In the genomic region with DNA sequence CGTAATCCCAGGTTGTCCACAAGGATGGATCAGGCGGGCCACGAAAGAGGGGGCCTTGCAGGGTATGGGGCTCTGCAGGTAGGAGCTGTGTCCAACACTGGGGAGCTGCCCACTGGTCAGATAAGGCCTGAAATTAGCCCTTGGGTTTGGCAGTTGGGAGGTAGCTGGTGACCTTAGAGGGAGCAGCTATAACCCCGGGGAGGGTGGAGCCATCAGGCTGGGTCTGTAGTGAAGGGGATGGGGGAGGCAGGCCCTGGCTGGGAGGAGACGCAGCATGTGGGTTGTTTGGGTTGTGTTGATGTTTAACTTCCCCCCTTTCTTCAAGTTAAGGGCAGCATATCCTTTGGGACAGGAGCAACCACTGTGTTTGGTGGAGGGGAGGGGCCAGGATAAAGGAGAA, we compare ENCODE assay signal across 20 cellular contexts. TPM values are rescaled to one million over a fixed set of nuclear protein-coding genes. Genes with fewer than 3 reads are reported as not detected.
A peak's percentile ranks its signal among the peaks of the same experiment; 100 is the strongest.
DNase-seq lines count a peak whose midpoint lies in the region; ATAC-seq, FAIRE-seq and TF ChIP-seq lines count a peak whose summit lies in the region.
"Had no signal": no experiment of that assay in that cellular context is flagged by ENCODE, and none has a peak within 500 bp of the region (broad histone marks: within the 10 kb centered on the region; RNA-seq: fewer than 3 reads in every experiment).

No MANE protein-coding gene starts in this region.

- CTCF ChIA-PET in A549 (lab: Yijun Ruan, JAX): interaction anchor here (0.6 to 5.7 kb wide), 9 partner anchors 9 to 442 kb away, joined by 3 to 64 read pairs (median 9); no protein-coding TSS in a partner anchor
- CTCF ChIA-PET in CD4-positive, alpha-beta T cell (lab: Charles Lee): no interaction called here

- ATAC-seq in A549: peak; percentile 2 to 19; a peak in 3 of 6 replicates
- ATAC-seq in CD4-positive, alpha-beta T cell (ENCODE audit: poor library complexity): no peak
- no peak for ATAC-seq in natural killer cell
- no peak for ATAC-seq in GM18868 (IDR thresholded peaks at IDR 0.05; ENCODE audit: unreplicated experiment)
- ATAC-seq: left lung, mucosa of descending colon, pancreas had no signal

- peaks cover 96% of the 10 kb centered on the region for H3K36me3 Mint-ChIP-seq in CD4-positive, alpha-beta T cell (ENCODE audit: low read depth)
- H3K36me3 Mint-ChIP-seq in natural killer cell (peaks cover 8% of the 10 kb centered on the region), osteocyte (ENCODE audit: unreplicated experiment) (peaks cover 29% of the 10 kb centered on the region)

- POLR2A ChIA-PET in A549 (lab: Yijun Ruan, JAX): interaction anchor here (0.9 kb wide), 1 partner anchor 41 kb away, joined by 3 read pairs; no protein-coding TSS in a partner anchor
- POLR2A ChIA-PET in CD4-positive, alpha-beta T cell (lab: Charles Lee): interaction anchor here (0.9 to 2.4 kb wide), 2 partner anchors 9 to 17 kb away, joined by 3 to 17 read pairs; no protein-coding TSS in a partner anchor

- H3K9me3 ChIP-seq in A549 (no peaks in the 10 kb centered on the region), WERI-Rb-1 (ENCODE audit: severe bottlenecking) (no peaks in the 10 kb centered on the region)
- H3K9me3 ChIP-seq in CD4-positive, alpha-beta T cell (ENCODE audit: control insufficient read depth, low read length): no peaks in the 10 kb centered on the region
- H3K9me3 ChIP-seq: left lung, mucosa of descending colon, pancreas had no signal

- H3K36me3 ChIP-seq in WERI-Rb-1: peaks cover 93% of the 10 kb centered on the region

- peaks cover 16% of the 10 kb centered on the region for H3K4me1 ChIP-seq in A549

- H3K4me3 Mint-ChIP-seq in CD4-positive, alpha-beta T cell: no peak overlapping the region
- peak overlapping the region; percentile 47 for H3K4me3 Mint-ChIP-seq in natural killer cell
- no peak overlapping the region for H3K4me3 Mint-ChIP-seq in osteocyte (ENCODE audit: unreplicated experiment)

- TF ChIP-seq CTCF in A549 (IDR thresholded peaks at IDR 0.05): no peak
- no peak for TF ChIP-seq CTCF in CD4-positive, alpha-beta T cell (IDR thresholded peaks at IDR 0.05)
- TF ChIP-seq CTCF in WERI-Rb-1 (IDR thresholded peaks at IDR 0.05; ENCODE audit: low read depth, low read length): no peak
- no peak for TF ChIP-seq CTCF in natural killer cell (IDR thresholded peaks at IDR 0.05)
- no peak for TF ChIP-seq CTCF in osteocyte (IDR thresholded peaks at IDR 0.05)

- TF ChIP-seq EP300 in A549 (IDR thresholded peaks at IDR 0.05): no peak

- no peak overlapping the region for H3K4me2 ChIP-seq in A549
- H3K4me2 ChIP-seq: KMS-11 had no signal

- no peak overlapping the region for H3K4me3 ChIP-seq in A549
- H3K4me3 ChIP-seq in WERI-Rb-1 (ENCODE audit: low read depth, low read length): no peak overlapping the region
- H3K4me3 ChIP-seq: cardiac muscle cell, left lung, mucosa of descending colon, pancreas had no signal

- no peaks in the 10 kb centered on the region for H3K27me3 ChIP-seq in CD4-positive, alpha-beta T cell (ENCODE audit: control insufficient read depth, insufficient read depth, low read length)
- H3K27me3 ChIP-seq in WERI-Rb-1 (ENCODE audit: insufficient read depth, low read depth, severe bottlenecking): no peaks in the 10 kb centered on the region
- H3K27me3 ChIP-seq: cardiac muscle cell, left lung, pancreas had no signal

- intact Hi-C loops in CD4-positive, alpha-beta T cell (cut with DNase I, micrococcal nuclease): no loop called here
- intact Hi-C loops in natural killer cell (cut with micrococcal nuclease): no loop called here

- no peaks in the 10 kb centered on the region for H3K27me3 Mint-ChIP-seq in CD4-positive, alpha-beta T cell
- no peaks in the 10 kb centered on the region for H3K27me3 Mint-ChIP-seq in natural killer cell (ENCODE audit: low read depth in 2 of 2)
- no peaks in the 10 kb centered on the region for H3K27me3 Mint-ChIP-seq in osteocyte (ENCODE audit: unreplicated experiment)

- H3K27ac ChIP-seq in A549 (no peak overlapping the region), WERI-Rb-1 (peak overlapping the region; percentile 63)
- no peak overlapping the region for H3K27ac ChIP-seq in CD4-positive, alpha-beta T cell (ENCODE audit: low read depth, low read length)
- H3K27ac ChIP-seq: cardiac muscle cell, KMS-11, left lung, pancreas had no signal

- H3K27ac Mint-ChIP-seq in CD4-positive, alpha-beta T cell: peak overlapping the region; percentile 50
- H3K27ac Mint-ChIP-seq in natural killer cell (peak overlapping the region; percentile 73), osteocyte (ENCODE audit: unreplicated experiment) (no peak overlapping the region)

- peaks cover 50% of the 10 kb centered on the region for H3K4me1 Mint-ChIP-seq in CD4-positive, alpha-beta T cell (ENCODE audit: low read depth)
- H3K4me1 Mint-ChIP-seq in natural killer cell (peaks cover 60 to 72% of the 10 kb centered on the region in 2 donors), osteocyte (ENCODE audit: unreplicated experiment) (peaks cover 21% of the 10 kb centered on the region)

- no peak for TF ChIP-seq RAD21 in A549 (conservative IDR thresholded peaks at IDR 0.05 in 1 of 2, IDR thresholded peaks at IDR 0.05 in 1 of 2)

- TF ChIP-seq POLR2A in A549 (IDR thresholded peaks at IDR 0.05; ENCODE audit: low read length): no peak

- 73% methylated on average over 5 of the region's 5 CpGs for WGBS in A549 (ENCODE audit: missing lambda C conversion rate)

- H3K9me3 Mint-ChIP-seq in CD4-positive, alpha-beta T cell: no peaks in the 10 kb centered on the region
- H3K9me3 Mint-ChIP-seq in natural killer cell: no peaks in the 10 kb centered on the region
- no peaks in the 10 kb centered on the region for H3K9me3 Mint-ChIP-seq in osteocyte (ENCODE audit: unreplicated experiment)

- DNase-seq in A549 (ENCODE audit: low read depth in 1 of 2, low spot score in 1 of 2) (no peak), WERI-Rb-1 (no peak), natural killer cell (no peak), foreskin melanocyte (no peak), osteocyte (ENCODE audit: extremely low spot score, unreplicated experiment) (no peak), AG20443 (ENCODE audit: low spot score) (no peak)
- no peak for DNase-seq in CD4-positive, alpha-beta T cell
- DNase-seq: activated CD4-positive, CD25-positive, alpha-beta regulatory T cell treated with anti-CD3 and anti-CD28 coated beads, Interleukin-2, amount 50 U/mL, for 72 hours; amniotic stem cell; left lung; mucosa of descending colon; NCI-H1105 treated with DMSO at 0.1 percent for 48 hours; NCI-H2107; NCI-H69; pancreas; SHP77 treated with DMSO at 0.1 percent for 48 hours had no signal

- FAIRE-seq in A549 (lab: Jason Lieb, UNC): no peak
- FAIRE-seq: GM12892, pancreas had no signal

TF ChIP-seq in A549, 52 proteins besides CTCF, POLR2A, EP300 and RAD21:
- no peak for TF ChIP-seq RARB (CRISPR knock-in tag; IDR thresholded peaks at IDR 0.05)
- TF ChIP-seq CEBPB (IDR thresholded peaks at IDR 0.05): no peak
- TF ChIP-seq EHMT2 (IDR thresholded peaks at IDR 0.05; ENCODE audit: low read depth): no peak
- no peak for TF ChIP-seq FOSL2 (IDR thresholded peaks at IDR 0.05)
- TF ChIP-seq FOSL2 (CRISPR knock-in tag; IDR thresholded peaks at IDR 0.05): no peak

RNA-seq across cellular contexts. Expression of gene MLLT6, which starts 5.9 kb away (rescaled TPM):
- polyA plus RNA-seq in A549 (2011; rRNA removed) (24.2 and 28.9 TPM in 2 replicates), A549 (2017; fragmentation: RNase III; extraction: RNeasy Plus Mini Kit Qiagen cat#74134 plus additional on column Dnase treatment) (24.6 to 29.9 TPM (median 28.3 TPM) in 3 replicates)
- polyA plus RNA-seq in A549 (2012; cell fraction: cytosol; rRNA removed): 25.0 and 29.5 TPM in 2 replicates
- 62.5 and 83.6 TPM in 2 replicates for polyA plus RNA-seq in A549 (2012; cell fraction: nucleus; rRNA removed)
- 37.2 and 41.1 TPM in 2 replicates for polyA minus RNA-seq in A549 (2011; rRNA and poly(A)+ RNA removed)
- 100 to 1,000 TPM; 321 to 324 TPM for total RNA-seq in CD4-positive, alpha-beta T cell
- total RNA-seq in natural killer cell (100 to 1,000 TPM; 478 to 578 (median 485) TPM), osteocyte (96.1 and 107 TPM in 2 replicates)

RNA-seq across cellular contexts. Expression of gene CISD3, which starts 19.2 kb away (rescaled TPM):
- polyA plus RNA-seq in A549 (2011; rRNA removed) (24.5 and 32.6 TPM in 2 replicates), A549 (2017; fragmentation: RNase III; extraction: RNeasy Plus Mini Kit Qiagen cat#74134 plus additional on column Dnase treatment) (33.0 to 35.4 TPM (median 34.3 TPM) in 3 replicates)
- polyA plus RNA-seq in A549 (2012; cell fraction: cytosol; rRNA removed): 41.3 and 55.7 TPM in 2 replicates
- 21.1 and 28.7 TPM in 2 replicates for polyA plus RNA-seq in A549 (2012; cell fraction: nucleus; rRNA removed)
- 12.7 and 18.5 TPM in 2 replicates for polyA minus RNA-seq in A549 (2011; rRNA and poly(A)+ RNA removed)
- 1 to 10 TPM; 4.7 to 5.7 TPM for total RNA-seq in CD4-positive, alpha-beta T cell
- total RNA-seq in natural killer cell (10 to 100 TPM; 32.6 to 37.4 (median 33.9) TPM), osteocyte (15.0 and 16.7 TPM in 2 replicates)

RNA-seq across cellular contexts. Expression of gene EPOP, which starts 36.2 kb away (rescaled TPM):
- polyA plus RNA-seq in A549 (2011; rRNA removed): 4.6 and 5.1 TPM in 2 replicates
- 6.0 and 8.6 TPM in 2 replicates for polyA plus RNA-seq in A549 (2012; cell fraction: cytosol; rRNA removed)
- 5.4 and 6.3 TPM in 2 replicates for polyA plus RNA-seq in A549 (2012; cell fraction: nucleus; rRNA removed)
- polyA plus RNA-seq in A549 (2017; fragmentation: RNase III; extraction: RNeasy Plus Mini Kit Qiagen cat#74134 plus additional on column Dnase treatment): 11.2 to 12.3 TPM (median 12.1 TPM) in 3 replicates
- polyA minus RNA-seq in A549 (2011; rRNA and poly(A)+ RNA removed): 4.1 and 4.2 TPM in 2 replicates
- total RNA-seq in CD4-positive, alpha-beta T cell: under 1 TPM; 0.16 to 0.34 TPM
- total RNA-seq in natural killer cell: 1 to 10 TPM in 2 of 3 donors, under 1 TPM in 1; 0.66 to 1.9 (median 1.1) TPM
- 1.0 TPM in 2 replicates for total RNA-seq in osteocyte

RNA-seq across cellular contexts. Expression of gene PCGF2, which starts 37.2 kb away (rescaled TPM):
- polyA plus RNA-seq in A549 (2011; rRNA removed) (19.9 and 21.2 TPM in 2 replicates), A549 (2017; fragmentation: RNase III; extraction: RNeasy Plus Mini Kit Qiagen cat#74134 plus additional on column Dnase treatment) (33.9 to 43.6 TPM (median 42.5 TPM) in 3 replicates)
- polyA plus RNA-seq in A549 (2012; cell fraction: cytosol; rRNA removed): 44.9 and 56.9 TPM in 2 replicates
- polyA plus RNA-seq in A549 (2012; cell fraction: nucleus; rRNA removed): 70.5 and 88.3 TPM in 2 replicates
- 30.6 and 31.4 TPM in 2 replicates for polyA minus RNA-seq in A549 (2011; rRNA and poly(A)+ RNA removed)
- not detected for total RNA-seq in CD4-positive, alpha-beta T cell
- total RNA-seq in natural killer cell (under 1 TPM in 1 of 3 donors, not detected in 2; 0.12 TPM), osteocyte (66.1 and 66.9 TPM in 2 replicates)

RNA-seq across cellular contexts. Expression of gene PSMB3, which starts 41.6 kb away (rescaled TPM):
- polyA plus RNA-seq in A549 (2011; rRNA removed): 417 and 467 TPM in 2 replicates
- polyA plus RNA-seq in A549 (2012; cell fraction: cytosol; rRNA removed): 1,169 and 1,263 TPM in 2 replicates
- polyA plus RNA-seq in A549 (2012; cell fraction: nucleus; rRNA removed): 923 and 1,034 TPM in 2 replicates
- polyA plus RNA-seq in A549 (2017; fragmentation: RNase III; extraction: RNeasy Plus Mini Kit Qiagen cat#74134 plus additional on column Dnase treatment): 463 to 466 TPM (median 465 TPM) in 3 replicates
- 409 and 535 TPM in 2 replicates for polyA minus RNA-seq in A549 (2011; rRNA and poly(A)+ RNA removed)
- 10 to 100 TPM; 46.6 to 55.0 TPM for total RNA-seq in CD4-positive, alpha-beta T cell
- 100 to 1,000 TPM; 102 to 129 (median 118) TPM for total RNA-seq in natural killer cell
- 144 TPM in 2 replicates for total RNA-seq in osteocyte

Comparison
In these comparisons a context has a peak if more than half of its experiments do, and no peak if none do; other contexts are left out.
1. ATAC-seq: peak in A549 (2 of 2); none in CD4-positive, alpha-beta T cell (single experiment), natural killer cell (0 of 3) and GM18868 (single experiment).